In genomic region chr5:34047147-34047546, GRCh38 we compare ENCODE assay signal across 24 cellular contexts. TPM values are rescaled to one million over a fixed set of nuclear protein-coding genes. Genes with fewer than 3 reads are reported as not detected.
DNase-seq lines count a peak whose midpoint lies in the region; ATAC-seq and TF ChIP-seq lines count a peak whose summit lies in the region.
"Had no signal": no experiment of that assay in that cellular context is flagged by ENCODE, and none has a peak within 500 bp of the region (broad histone marks: within the 10 kb centered on the region; RNA-seq: fewer than 3 reads in every experiment).

No MANE protein-coding gene starts in this region.

- H2AFZ ChIP-seq in IMR-90 (replicated peaks; ENCODE audit: low read length, poor library complexity) (no peak overlapping the region), mesenchymal stem cell (ENCODE audit: low read depth, low read length) (no peak overlapping the region)
- H2AFZ ChIP-seq: GM23248 had no signal

- ATAC-seq in IMR-90 (ENCODE audit: low read depth) = no peak
- no peak for ATAC-seq in stimulated activated naive B cell treated with anti-CD40 and anti-IgM and Interleukin-4, amounts not matched to agents 10 μg/mL and 1 μg/mL and 100 μg/mL, for 72 hours (replicated peaks)
- ATAC-seq: Panc1 had no signal

- H3K18ac ChIP-seq in IMR-90 (ENCODE audit: low read depth, low read length) (no peak overlapping the region), mesenchymal stem cell (ENCODE audit: low read depth in 1 of 2, low read length in 2 of 2) (no peak overlapping the region)

- H4K20me1 ChIP-seq in IMR-90 (ENCODE audit: insufficient read depth, low read length) = no peaks in the 10 kb centered on the region
- H4K20me1 ChIP-seq: BLaER1 had no signal

- no peaks in the 10 kb centered on the region; the same call in 1 of the 2 replicates for H3K9me1 ChIP-seq in IMR-90 (ENCODE audit: insufficient read depth, low read length)

- no peak for TF ChIP-seq RAD21 in IMR-90 (IDR thresholded peaks at IDR 0.05; ENCODE audit: low read length)

- 40% methylated on average over 3 of the region's 4 CpGs; no CpG with 5 or more reads in 1 of the 2 experiments for WGBS in IMR-90 (ENCODE audit: extremely low coverage in 2 of 2, insufficient read length in 1 of 2), 2 experiments
- whole genome bisulfite sequencing in mesenchymal stem cell = 75% methylated on average over 4 of the region's 4 CpGs

- TF ChIP-seq CTCF in IMR-90 (conservative IDR thresholded peaks at IDR 0.05; ENCODE audit: low read depth, low read length) (no peak), epithelial cell of esophagus (IDR thresholded peaks at IDR 0.05; ENCODE audit: insufficient read depth, low read depth, low read length, missing control alignments) (no peak)

- POLR2A ChIA-PET in IMR-90 (lab: Charles Lee; ENCODE audit: unreplicated experiment) = no interaction called here

- DNase-seq in DMS53 (lab: John Stamatoyannopoulos, UW) (peak; percentile 23), DMS53 treated with DMSO at 0.1 percent for 48 hours (lab: John Stamatoyannopoulos, UW; ENCODE audit: unreplicated experiment) (no peak), IMR-90 (peak; percentile 19), epithelial cell of esophagus (ENCODE audit: low read depth) (peak; percentile 37), mesenchymal stem cell (no peak), OCI-M2 (lab: John Stamatoyannopoulos, UW; ENCODE audit: unreplicated experiment) (no peak), NCI-H1436 treated with DMSO at 0.1 percent for 48 hours (lab: John Stamatoyannopoulos, UW) (no peak)
- DNase-seq in stimulated activated naive B cell treated with anti-CD40 and anti-IgM and Interleukin-4, amounts not matched to agents 10 μg/mL and 1 μg/mL and 100 μg/mL, for 72 hours = no peak
- DNase-seq: CD4-positive, CD25-positive, alpha-beta regulatory T cell; DND-41; GM23248; H7; Karpas-422; NCI-H1092; NCI-H1417 treated with DMSO at 0.1 percent for 48 hours; NCI-H187; NCI-H2107; NCI-H446 treated with DMSO at 0.1 percent for 48 hours; NCI-H526; SHP77 treated with DMSO at 0.1 percent for 48 hours had no signal

- H2BK15ac ChIP-seq in IMR-90 (ENCODE audit: low read depth, low read length) (no peak overlapping the region), mesenchymal stem cell (ENCODE audit: low read depth, poor library complexity, severe bottlenecking) (no peak overlapping the region)

- H3K56ac ChIP-seq in IMR-90 (ENCODE audit: extremely low read depth, insufficient read depth, low read length) = no peak overlapping the region

- peaks cover 6% of the 10 kb centered on the region; the same call in 1 of the 2 replicates for H3K4me1 ChIP-seq in IMR-90 (ENCODE audit: control insufficient read depth, insufficient read depth, low read length)
- peaks cover 7% of the 10 kb centered on the region for H3K4me1 ChIP-seq in mesenchymal stem cell (ENCODE audit: control insufficient read depth, insufficient read depth, low read depth, low read length)

- H4K5ac ChIP-seq in IMR-90 (ENCODE audit: low read depth, low read length) = no peak overlapping the region

- no peak overlapping the region for H3K4ac ChIP-seq in IMR-90 (ENCODE audit: low read depth, low read length)
- no peak overlapping the region for H3K4ac ChIP-seq in mesenchymal stem cell (ENCODE audit: low read depth in 1 of 2, low read length in 2 of 2)

- no peak overlapping the region for H3K27ac Mint-ChIP-seq in stimulated activated naive B cell treated with anti-CD40 and anti-IgM and Interleukin-4, amounts not matched to agents 10 μg/mL and 1 μg/mL and 100 μg/mL, for 72 hours
- H3K27ac Mint-ChIP-seq: CD4-positive, CD25-positive, alpha-beta regulatory T cell had no signal

- H2BK120ac ChIP-seq in IMR-90 (ENCODE audit: low read depth, low read length) (no peak overlapping the region), mesenchymal stem cell (ENCODE audit: low read depth, low read length) (no peak overlapping the region)

- H2BK20ac ChIP-seq in IMR-90 (ENCODE audit: low read depth, low read length) = no peak overlapping the region

- peaks cover 16 to 27% of the 10 kb centered on the region in 2 donors for H3K36me3 Mint-ChIP-seq in stimulated activated naive B cell treated with anti-CD40 and anti-IgM and Interleukin-4, amounts not matched to agents 10 μg/mL and 1 μg/mL and 100 μg/mL, for 72 hours

- H3K9me3 Mint-ChIP-seq in stimulated activated naive B cell treated with anti-CD40 and anti-IgM and Interleukin-4, amounts not matched to agents 10 μg/mL and 1 μg/mL and 100 μg/mL, for 72 hours = no peaks in the 10 kb centered on the region

- no peak overlapping the region for H3K27ac ChIP-seq in IMR-90 (ENCODE audit: insufficient read depth, low read length)
- H3K27ac ChIP-seq in mesenchymal stem cell (ENCODE audit: low read length, poor library complexity, severe bottlenecking) = no peak overlapping the region
- H3K27ac ChIP-seq: BLaER1, GM23248, RWPE1 had no signal

- H2AK9ac ChIP-seq in IMR-90 (replicated peaks; ENCODE audit: low read depth, low read length, poor library complexity) = no peak overlapping the region

- no peaks in the 10 kb centered on the region for H3K27me3 Mint-ChIP-seq in stimulated activated naive B cell treated with anti-CD40 and anti-IgM and Interleukin-4, amounts not matched to agents 10 μg/mL and 1 μg/mL and 100 μg/mL, for 72 hours
- H3K27me3 Mint-ChIP-seq: CD4-positive, CD25-positive, alpha-beta regulatory T cell had no signal

- H4K8ac ChIP-seq in IMR-90 (ENCODE audit: low read depth in 2 of 2, low read length in 2 of 2) = peak overlapping the region in 1 of 2 experiments; percentile 45; a peak in 1 of 4 replicates
- H4K8ac ChIP-seq in mesenchymal stem cell (ENCODE audit: low read length) = no peak overlapping the region

- no peaks in the 10 kb centered on the region for H3K27me3 ChIP-seq in IMR-90 (ENCODE audit: control insufficient read depth, insufficient read depth, low read length)
- no peaks in the 10 kb centered on the region for H3K27me3 ChIP-seq in mesenchymal stem cell (ENCODE audit: control insufficient read depth in 1 of 2, insufficient read depth in 1 of 2, low read length in 2 of 2)
- H3K27me3 ChIP-seq: BLaER1 had no signal

- no TSS peak for BruUV-seq in IMR-90 (replicated peaks; lab: Mats Ljungman, UMichigan)

- in situ Hi-C loops in IMR-90 (cut with MboI; ENCODE audit: low sequenced_read_pairs) = no loop called here

- peaks cover 13 to 17% of the 10 kb centered on the region in 2 donors for H3K4me1 Mint-ChIP-seq in stimulated activated naive B cell treated with anti-CD40 and anti-IgM and Interleukin-4, amounts not matched to agents 10 μg/mL and 1 μg/mL and 100 μg/mL, for 72 hours

- dilution Hi-C loops in IMR-90 (cut with HindIII; ENCODE audit: low sequenced_read_pairs, unreplicated experiment) = no loop called here

- CTCF ChIA-PET in IMR-90 (lab: Yijun Ruan, JAX) = no interaction called here

- H3K4me3 Mint-ChIP-seq in stimulated activated naive B cell treated with anti-CD40 and anti-IgM and Interleukin-4, amounts not matched to agents 10 μg/mL and 1 μg/mL and 100 μg/mL, for 72 hours = no peak overlapping the region
- H3K4me3 Mint-ChIP-seq: CD4-positive, CD25-positive, alpha-beta regulatory T cell had no signal

- intact Hi-C loops in IMR-90 (cut with micrococcal nuclease) = no loop called here

- H2BK12ac ChIP-seq in mesenchymal stem cell (ENCODE audit: low read length in 2 of 2) = no peak overlapping the region

- no peak overlapping the region for H3K4me2 ChIP-seq in IMR-90 (ENCODE audit: low read depth, low read length)
- H3K4me2 ChIP-seq in mesenchymal stem cell (ENCODE audit: low read length, poor library complexity, severe bottlenecking) = no peak overlapping the region
- H3K4me2 ChIP-seq: BLaER1 had no signal

- H3K14ac ChIP-seq in IMR-90 (replicated peaks; ENCODE audit: low read depth, low read length) (0 out of 2 replicates have a peak overlapping the region, but pooled peaks have one; percentile 13), mesenchymal stem cell (ENCODE audit: low read length in 2 of 2) (no peak overlapping the region)

- no peaks in the 10 kb centered on the region for H3K79me1 ChIP-seq in IMR-90 (ENCODE audit: low read depth in 1 of 2, low read length in 2 of 2)
- no peaks in the 10 kb centered on the region for H3K79me1 ChIP-seq in mesenchymal stem cell (replicated peaks; ENCODE audit: low read length, poor library complexity, severe bottlenecking)

- H3K23ac ChIP-seq in IMR-90 (ENCODE audit: low read depth, low read length) (no peak overlapping the region), mesenchymal stem cell (ENCODE audit: low read length in 2 of 2) (no peak overlapping the region)

- no peak for TF ChIP-seq POLR2A in IMR-90 (IDR thresholded peaks at IDR 0.05; ENCODE audit: low read depth, low read length)

- H2AK5ac ChIP-seq in IMR-90 (ENCODE audit: low read depth, low read length) (0 out of 2 replicates have a peak overlapping the region, but pooled peaks have one; percentile 8), mesenchymal stem cell (ENCODE audit: low read length, severe bottlenecking) (peak overlapping the region; percentile 5)

- H3K9ac ChIP-seq in IMR-90 (ENCODE audit: low read depth, low read length) = no peak overlapping the region
- H3K9ac ChIP-seq in mesenchymal stem cell (ENCODE audit: low read length) = no peak overlapping the region
- H3K9ac ChIP-seq: BLaER1, GM23248 had no signal

- H3K36me3 ChIP-seq in IMR-90 (ENCODE audit: control insufficient read depth, insufficient read depth, low read length) (no peaks in the 10 kb centered on the region), mesenchymal stem cell (ENCODE audit: control insufficient read depth in 1 of 2, insufficient read depth in 2 of 2, low read depth in 1 of 2, low read length in 2 of 2) (no peaks in the 10 kb centered on the region)

- no peak overlapping the region for H2BK5ac ChIP-seq in IMR-90 (ENCODE audit: low read depth, low read length, poor library complexity, severe bottlenecking)
- H2BK5ac ChIP-seq in mesenchymal stem cell (ENCODE audit: low read depth, low read length, poor library complexity, severe bottlenecking) = no peak overlapping the region

- H4K91ac ChIP-seq in IMR-90 (ENCODE audit: insufficient read depth, low read depth, low read length) (no peak overlapping the region), mesenchymal stem cell (ENCODE audit: low read length) (no peak overlapping the region)

- no peak overlapping the region for H3K4me3 ChIP-seq in IMR-90 (ENCODE audit: insufficient read depth, low read depth, low read length)
- H3K4me3 ChIP-seq in epithelial cell of esophagus (ENCODE audit: low read length) = no peak overlapping the region
- H3K4me3 ChIP-seq in mesenchymal stem cell (ENCODE audit: insufficient read depth in 1 of 2, low read depth in 1 of 2, low read length in 2 of 2) = no peak overlapping the region
- H3K4me3 ChIP-seq: BLaER1, GM23248 had no signal

- H3K9me3 ChIP-seq in IMR-90 (ENCODE audit: control insufficient read depth, insufficient read depth, low read length) = no peaks in the 10 kb centered on the region
- H3K9me3 ChIP-seq in mesenchymal stem cell (ENCODE audit: control insufficient read depth, low read length) = no peaks in the 10 kb centered on the region
- H3K9me3 ChIP-seq: BLaER1 had no signal

RNA-seq across cellular contexts. Expression of gene C1QTNF3, which starts 4.1 kb away (rescaled TPM):
- total RNA-seq in IMR-90 (2012; rRNA removed) = 0.28 and 1.4 TPM in 2 replicates
- polyA plus RNA-seq in IMR-90 (2012; rRNA removed) = 0.76 and 1.0 TPM in 2 replicates
- polyA plus RNA-seq in IMR-90 (2012; cell fraction: cytosol; rRNA removed) = 0.05 and 0.35 TPM in 2 replicates
- 1.6 and 7.9 TPM in 2 replicates for polyA plus RNA-seq in IMR-90 (2012; cell fraction: nucleus; rRNA removed; ENCODE audit: low replicate concordance)
- 0.43 TPM for polyA plus RNA-seq in mesenchymal stem cell (2013, experiment 1 of 2)
- 0.36 TPM for polyA plus RNA-seq in mesenchymal stem cell (2013, experiment 2 of 2)
- total RNA-seq: A172 had no signal

RNA-seq across cellular contexts. Expression of gene AMACR, which starts 39.3 kb away (rescaled TPM):
- total RNA-seq in IMR-90 (2012; rRNA removed) = 10.0 and 12.9 TPM in 2 replicates
- polyA plus RNA-seq in IMR-90 (2012; rRNA removed) = 7.3 and 8.2 TPM in 2 replicates
- 4.1 and 4.5 TPM in 2 replicates for polyA plus RNA-seq in IMR-90 (2012; cell fraction: cytosol; rRNA removed)
- 2.1 and 3.5 TPM in 2 replicates for polyA plus RNA-seq in IMR-90 (2012; cell fraction: nucleus; rRNA removed; ENCODE audit: low replicate concordance)
- polyA plus RNA-seq in mesenchymal stem cell (2013, experiment 1 of 2) = 8.2 TPM
- polyA plus RNA-seq in mesenchymal stem cell (2013, experiment 2 of 2) = 8.6 TPM

Comparison
In these comparisons a context has a peak if more than half of its experiments do, and no peak if none do; other contexts are left out.
1. DNase-seq: peak in DMS53 (single experiment), IMR-90 (single experiment) and epithelial cell of esophagus (single experiment); none in DMS53 treated with DMSO at 0.1 percent for 48 hours (single experiment), mesenchymal stem cell (single experiment), stimulated activated naive B cell treated with anti-CD40 and anti-IgM and Interleukin-4, amounts not matched to agents 10 μg/mL and 1 μg/mL and 100 μg/mL, for 72 hours (single experiment), OCI-M2 (single experiment) and NCI-H1436 treated with DMSO at 0.1 percent for 48 hours (single experiment).